ENCODE assay signal across 10 cellular contexts in genomic region chr7:22447759-22448158, GRCh38. TPM values are rescaled to one million over a fixed set of nuclear protein-coding genes. Genes with fewer than 3 reads are reported as not detected.
DNase-seq lines count a peak whose midpoint lies in the region; ATAC-seq and TF ChIP-seq lines count a peak whose summit lies in the region.
"Had no signal": no experiment of that assay in that cellular context is flagged by ENCODE, and none has a peak within 500 bp of the region (broad histone marks: within the 10 kb centered on the region; RNA-seq: fewer than 3 reads in every experiment).

No MANE protein-coding gene starts in this region.

- ATAC-seq in GM19351 (IDR thresholded peaks at IDR 0.05; ENCODE audit: unreplicated experiment) (peak; percentile 89), HG03025 (IDR thresholded peaks at IDR 0.05; ENCODE audit: low FRiP score, unreplicated experiment) (peak; percentile 68)
- ATAC-seq: gastrocnemius medialis had no signal

- no peak for TF ChIP-seq CTCF in GM12864 (IDR thresholded peaks at IDR 0.05; ENCODE audit: low read depth, low read length, missing control alignments)

- DNase-seq in GM12864 (ENCODE audit: low read depth) (peak; percentile 83), NCI-H510A (lab: John Stamatoyannopoulos, UW) (peak; percentile 77), C1 segment of cervical spinal cord (lab: John Stamatoyannopoulos, UW) (no peak), RKO (ENCODE audit: low spot score) (no peak), mucosa of gallbladder (ENCODE audit: low spot score) (no peak), nucleus accumbens (lab: John Stamatoyannopoulos, UW) (no peak)
- DNase-seq: anterior cingulate cortex, gastrocnemius medialis had no signal

- no peak overlapping the region for H3K4me3 ChIP-seq in GM12864 (ENCODE audit: low read depth, low read length)
- H3K4me3 ChIP-seq: gastrocnemius medialis had no signal

RNA-seq across cellular contexts. Expression of gene STEAP1B, which starts 52.2 kb away (rescaled TPM):
- not detected for total RNA-seq in mucosa of gallbladder

Comparison
In these comparisons a context has a peak if more than half of its experiments do, and no peak if none do; other contexts are left out.
1. DNase-seq: peak in GM12864 (single experiment) and NCI-H510A (single experiment); none in C1 segment of cervical spinal cord (0 of 14), RKO (single experiment), mucosa of gallbladder (single experiment) and nucleus accumbens (0 of 56).